ENCODE assay signal across 23 cellular contexts in the genomic region with DNA sequence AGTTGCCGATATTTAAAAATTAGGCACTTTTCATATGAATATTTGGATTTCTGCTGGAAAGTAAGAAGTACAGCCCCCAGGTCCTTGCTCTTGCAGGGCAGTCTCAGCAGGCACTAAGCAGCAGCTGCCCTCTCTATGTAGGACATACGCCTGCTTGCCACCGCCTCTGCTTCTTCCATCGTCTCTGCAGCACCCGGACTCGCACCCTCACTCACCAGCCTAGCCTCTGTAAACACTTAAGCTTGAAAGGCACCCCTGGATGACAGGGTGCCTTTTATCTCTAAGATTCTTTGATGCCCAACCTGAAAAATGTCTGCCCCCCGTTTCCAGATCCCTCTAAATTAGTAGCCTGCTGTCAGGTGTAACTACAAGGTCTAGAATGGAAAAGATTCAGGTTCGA. TPM values are rescaled to one million over a fixed set of nuclear protein-coding genes. Genes with fewer than 3 reads are reported as not detected.
DNase-seq lines count a peak whose midpoint lies in the region; ATAC-seq, FAIRE-seq and TF ChIP-seq lines count a peak whose summit lies in the region.
"Had no signal": no experiment of that assay in that cellular context is flagged by ENCODE, and none has a peak within 500 bp of the region (broad histone marks: within the 10 kb centered on the region; RNA-seq: fewer than 3 reads in every experiment).

No MANE protein-coding gene starts in this region.

- intact Hi-C loops in cardiac septum (cut with DNase I): no loop called here
- intact Hi-C loops in heart right ventricle (cut with DNase I): no loop called here
- intact Hi-C loops in upper lobe of right lung (cut with DNase I): no loop called here

- CTCF ChIA-PET in activated CD8-positive, alpha-beta memory T cell treated with anti-CD3 and anti-CD28 coated beads, Interleukin-2, amount 10 ng/mL, durations not matched to agents 7 days and 5 days (lab: Charles Lee): interaction anchor here (0.9 to 2.9 kb wide), 3 partner anchors 9 to 106 kb away, joined by 4 to 10 read pairs (median 7); a partner anchor contains a TSS

- H3K27me3 ChIP-seq in heart right ventricle: no peaks in the 10 kb centered on the region
- H3K27me3 ChIP-seq in upper lobe of right lung: no peaks in the 10 kb centered on the region
- H3K27me3 ChIP-seq: BLaER1 had no signal

- H3K36me3 ChIP-seq in heart right ventricle (peaks cover 0 to 63% (median 53%) of the 10 kb centered on the region in 9 donors), upper lobe of right lung (peaks cover 56% of the 10 kb centered on the region)

- no peak overlapping the region for H3K27ac ChIP-seq in heart right ventricle
- no peak overlapping the region for H3K27ac ChIP-seq in upper lobe of right lung
- H3K27ac ChIP-seq: BLaER1 had no signal

- no peak overlapping the region for H3K4me3 ChIP-seq in heart right ventricle
- H3K4me3 ChIP-seq in upper lobe of right lung: no peak overlapping the region
- H3K4me3 ChIP-seq: BLaER1 had no signal

- TF ChIP-seq CTCF in heart right ventricle (IDR thresholded peaks at IDR 0.05) (no peak), upper lobe of right lung (IDR thresholded peaks at IDR 0.05) (no peak)

- no peak for FAIRE-seq in GM19239 (lab: Jason Lieb, UNC)
- FAIRE-seq: A204.1, GM12891, GM18507 had no signal

- H3K27ac Mint-ChIP-seq in activated CD8-positive, alpha-beta memory T cell treated with anti-CD3 and anti-CD28 coated beads, Interleukin-2, amount 10 ng/mL, durations not matched to agents 7 days and 5 days: peak overlapping the region; percentile 20

- H3K9me3 ChIP-seq in heart right ventricle (no peaks in the 10 kb centered on the region), upper lobe of right lung (no peaks in the 10 kb centered on the region)
- H3K9me3 ChIP-seq: BLaER1 had no signal

- no peak for ATAC-seq in activated CD8-positive, alpha-beta memory T cell treated with anti-CD3 and anti-CD28 coated beads, Interleukin-2, amount 10 ng/mL, durations not matched to agents 7 days and 5 days
- ATAC-seq in heart right ventricle: no peak
- ATAC-seq in upper lobe of right lung: no peak
- ATAC-seq in HG02938 (IDR thresholded peaks at IDR 0.05; ENCODE audit: unreplicated experiment): no peak

- peaks cover 8% of the 10 kb centered on the region for H3K36me3 Mint-ChIP-seq in activated CD8-positive, alpha-beta memory T cell treated with anti-CD3 and anti-CD28 coated beads, Interleukin-2, amount 10 ng/mL, durations not matched to agents 7 days and 5 days

- H3K4me1 ChIP-seq in heart right ventricle: peaks cover 0 to 39% (median 19%) of the 10 kb centered on the region in 9 donors
- peaks cover 13% of the 10 kb centered on the region for H3K4me1 ChIP-seq in upper lobe of right lung
- H3K4me1 ChIP-seq: BLaER1 had no signal

- peaks cover 4% of the 10 kb centered on the region for H3K4me1 Mint-ChIP-seq in activated CD8-positive, alpha-beta memory T cell treated with anti-CD3 and anti-CD28 coated beads, Interleukin-2, amount 10 ng/mL, durations not matched to agents 7 days and 5 days

- no peaks in the 10 kb centered on the region for H3K27me3 Mint-ChIP-seq in activated CD8-positive, alpha-beta memory T cell treated with anti-CD3 and anti-CD28 coated beads, Interleukin-2, amount 10 ng/mL, durations not matched to agents 7 days and 5 days

- H3K9me3 Mint-ChIP-seq in activated CD8-positive, alpha-beta memory T cell treated with anti-CD3 and anti-CD28 coated beads, Interleukin-2, amount 10 ng/mL, durations not matched to agents 7 days and 5 days (ENCODE audit: low read depth): no peaks in the 10 kb centered on the region

- WGBS in heart right ventricle, 2 donors: 95 to 97% methylated on average over 8 of the region's 8 CpGs

- DNase-seq in activated CD8-positive, alpha-beta memory T cell treated with anti-CD3 and anti-CD28 coated beads, Interleukin-2, amount 10 ng/mL, durations not matched to agents 7 days and 5 days: no peak
- DNase-seq in activated CD8-positive, alpha-beta memory T cell treated with anti-CD3 and anti-CD28 coated beads for 24 hours: no peak
- DNase-seq in cardiac septum (ENCODE audit: low spot score): peak; percentile 58
- DNase-seq in heart right ventricle: no peak
- peak; percentile 14 for DNase-seq in mesenteric fat pad (ENCODE audit: low spot score)
- DNase-seq in upper lobe of right lung: peak; percentile 46
- DNase-seq in GM19239 (ENCODE audit: insufficient read length, low spot score): no peak
- DNase-seq: GF-D8, GOT3, KBM-7, NCI-H1417 treated with DMSO at 0.1 percent for 48 hours, NCI-H2029, NCI-H2171 treated with DMSO at 0.1 percent for 48 hours, NCI-H446 treated with DMSO at 0.1 percent for 48 hours, NCI-H748 treated with DMSO at 0.1 percent for 48 hours, OCI-M1 had no signal

- H3K4me3 Mint-ChIP-seq in activated CD8-positive, alpha-beta memory T cell treated with anti-CD3 and anti-CD28 coated beads, Interleukin-2, amount 10 ng/mL, durations not matched to agents 7 days and 5 days: no peak overlapping the region

RNA-seq across cellular contexts. Expression of a gene that starts 19.0 kb away (rescaled TPM):
- total RNA-seq in activated CD8-positive, alpha-beta memory T cell treated with anti-CD3 and anti-CD28 coated beads, Interleukin-2, amount 10 ng/mL, durations not matched to agents 7 days and 5 days: 1 to 10 TPM; 3.4 to 4.2 TPM
- 0.30 TPM for total RNA-seq in cardiac septum
- under 1 TPM in 9 of 10 donors, not detected in 1; 0.07 to 0.37 (median 0.15) TPM for total RNA-seq in heart right ventricle
- under 1 TPM; 0.22 to 0.29 TPM for polyA plus RNA-seq in heart right ventricle
- total RNA-seq in mesenteric fat pad: 1.2 TPM
- total RNA-seq in upper lobe of right lung: 1.0 TPM

RNA-seq across cellular contexts. Expression of a gene that starts 35.9 kb away (rescaled TPM):
- total RNA-seq in activated CD8-positive, alpha-beta memory T cell treated with anti-CD3 and anti-CD28 coated beads, Interleukin-2, amount 10 ng/mL, durations not matched to agents 7 days and 5 days: 100 to 1,000 TPM; 211 to 244 TPM
- total RNA-seq in cardiac septum (245 TPM), heart right ventricle (100 to 1,000 TPM; 190 to 269 (median 240) TPM), mesenteric fat pad (198 TPM), upper lobe of right lung (191 TPM)
- polyA plus RNA-seq in heart right ventricle: 100 to 1,000 TPM in 1 of 2 donors, 10 to 100 TPM in 1; 94.1 to 160 TPM

RNA-seq across cellular contexts. Expression of a gene that starts 36.0 kb away (rescaled TPM):
- 10 to 100 TPM; 42.8 to 55.4 TPM for total RNA-seq in activated CD8-positive, alpha-beta memory T cell treated with anti-CD3 and anti-CD28 coated beads, Interleukin-2, amount 10 ng/mL, durations not matched to agents 7 days and 5 days
- total RNA-seq in cardiac septum (9.3 TPM), heart right ventricle (10 to 100 TPM in 9 of 10 donors, 1 to 10 TPM in 1; 7.7 to 23.9 (median 16.2) TPM), mesenteric fat pad (19.6 TPM), upper lobe of right lung (15.2 TPM)
- 10 to 100 TPM; 28.8 to 47.4 TPM for polyA plus RNA-seq in heart right ventricle

RNA-seq across cellular contexts. Expression of a gene that starts 48.0 kb away (rescaled TPM):
- under 1 TPM in 1 of 2 experiments, not detected in 1; 0.14 TPM for total RNA-seq in activated CD8-positive, alpha-beta memory T cell treated with anti-CD3 and anti-CD28 coated beads, Interleukin-2, amount 10 ng/mL, durations not matched to agents 7 days and 5 days
- total RNA-seq in cardiac septum: 3.4 TPM
- 1 to 10 TPM in 3 of 10 donors, under 1 TPM in 6, not detected in 1; 0.40 to 1.6 (median 0.75) TPM for total RNA-seq in heart right ventricle
- 1 to 10 TPM in 1 of 2 donors, not detected in 1; 1.3 TPM for polyA plus RNA-seq in heart right ventricle
- total RNA-seq in mesenteric fat pad: not detected
- not detected for total RNA-seq in upper lobe of right lung
- total RNA-seq: Daoy, RPMI7951 had no signal

Comparison
In these comparisons a context has a peak if more than half of its experiments do, and no peak if none do; other contexts are left out.
1. DNase-seq: peak in cardiac septum (single experiment), mesenteric fat pad (single experiment) and upper lobe of right lung (single experiment); none in activated CD8-positive, alpha-beta memory T cell treated with anti-CD3 and anti-CD28 coated beads, Interleukin-2, amount 10 ng/mL, durations not matched to agents 7 days and 5 days (single experiment), activated CD8-positive, alpha-beta memory T cell treated with anti-CD3 and anti-CD28 coated beads for 24 hours (single experiment), heart right ventricle (0 of 2) and GM19239 (single experiment).